Comparison of ENCODE assay signal across 1 cellular context in the genomic region with DNA sequence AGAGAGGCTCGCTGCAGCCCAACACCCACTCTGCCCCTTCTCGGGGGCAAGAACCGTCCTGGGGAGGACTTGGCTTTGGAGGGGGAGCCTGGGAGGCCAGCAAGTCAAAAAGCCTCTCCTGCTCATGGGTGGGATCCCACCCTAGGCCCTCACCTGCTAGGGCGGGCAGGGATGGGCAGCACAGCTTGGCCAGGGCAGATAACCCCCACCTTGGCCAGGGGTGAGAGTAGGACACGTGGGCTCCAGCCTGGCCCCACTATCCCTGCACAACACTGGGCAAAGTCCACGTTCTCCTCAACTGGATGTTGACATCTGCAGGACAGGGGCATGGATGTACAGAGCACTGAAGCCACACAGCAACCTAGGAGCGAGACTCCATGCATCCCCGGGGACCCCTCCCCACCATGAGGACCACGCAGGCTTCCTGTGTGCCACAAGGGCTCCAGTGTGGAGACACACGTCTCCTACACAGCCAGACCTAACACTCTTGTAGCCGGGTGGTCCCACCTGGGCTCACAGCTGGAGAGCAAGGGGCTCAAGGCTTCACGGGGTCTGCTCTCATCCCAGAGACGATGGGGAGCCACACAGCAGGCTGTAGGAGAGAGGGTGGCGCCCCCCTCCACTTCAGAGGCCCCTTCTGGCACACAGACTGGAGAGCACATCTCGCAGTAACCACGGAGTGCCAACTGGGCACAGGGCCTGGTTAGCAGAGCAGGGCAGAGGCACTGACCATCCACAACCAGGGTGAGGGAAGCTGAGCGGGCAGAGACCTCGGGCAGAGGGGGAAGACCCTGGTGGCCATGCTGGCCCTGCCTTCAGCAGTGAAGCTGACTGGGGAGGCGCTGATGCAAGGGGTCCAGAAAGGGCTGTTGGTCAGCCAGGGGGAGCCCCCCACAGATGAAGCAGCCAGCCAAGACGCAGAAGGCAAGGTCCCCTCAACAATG.
TF ChIP-seq lines count a peak whose summit lies in the region.

No MANE protein-coding gene starts in this region.

TF ChIP-seq in WTC11, 78 proteins besides CTCF, POLR2A, EP300 and RAD21 (continued from another document):
- TF ChIP-seq, protein P1, sequence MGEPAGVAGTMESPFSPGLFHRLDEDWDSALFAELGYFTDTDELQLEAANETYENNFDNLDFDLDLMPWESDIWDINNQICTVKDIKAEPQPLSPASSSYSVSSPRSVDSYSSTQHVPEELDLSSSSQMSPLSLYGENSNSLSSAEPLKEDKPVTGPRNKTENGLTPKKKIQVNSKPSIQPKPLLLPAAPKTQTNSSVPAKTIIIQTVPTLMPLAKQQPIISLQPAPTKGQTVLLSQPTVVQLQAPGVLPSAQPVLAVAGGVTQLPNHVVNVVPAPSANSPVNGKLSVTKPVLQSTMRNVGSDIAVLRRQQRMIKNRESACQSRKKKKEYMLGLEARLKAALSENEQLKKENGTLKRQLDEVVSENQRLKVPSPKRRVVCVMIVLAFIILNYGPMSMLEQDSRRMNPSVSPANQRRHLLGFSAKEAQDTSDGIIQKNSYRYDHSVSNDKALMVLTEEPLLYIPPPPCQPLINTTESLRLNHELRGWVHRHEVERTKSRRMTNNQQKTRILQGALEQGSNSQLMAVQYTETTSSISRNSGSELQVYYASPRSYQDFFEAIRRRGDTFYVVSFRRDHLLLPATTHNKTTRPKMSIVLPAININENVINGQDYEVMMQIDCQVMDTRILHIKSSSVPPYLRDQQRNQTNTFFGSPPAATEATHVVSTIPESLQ (CRISPR knock-in tag; IDR thresholded peaks at IDR 0.05), result no peak
- no peak for TF ChIP-seq GTF2I (CRISPR knock-in tag; conservative IDR thresholded peaks at IDR 0.05)
- TF ChIP-seq, protein P2, sequence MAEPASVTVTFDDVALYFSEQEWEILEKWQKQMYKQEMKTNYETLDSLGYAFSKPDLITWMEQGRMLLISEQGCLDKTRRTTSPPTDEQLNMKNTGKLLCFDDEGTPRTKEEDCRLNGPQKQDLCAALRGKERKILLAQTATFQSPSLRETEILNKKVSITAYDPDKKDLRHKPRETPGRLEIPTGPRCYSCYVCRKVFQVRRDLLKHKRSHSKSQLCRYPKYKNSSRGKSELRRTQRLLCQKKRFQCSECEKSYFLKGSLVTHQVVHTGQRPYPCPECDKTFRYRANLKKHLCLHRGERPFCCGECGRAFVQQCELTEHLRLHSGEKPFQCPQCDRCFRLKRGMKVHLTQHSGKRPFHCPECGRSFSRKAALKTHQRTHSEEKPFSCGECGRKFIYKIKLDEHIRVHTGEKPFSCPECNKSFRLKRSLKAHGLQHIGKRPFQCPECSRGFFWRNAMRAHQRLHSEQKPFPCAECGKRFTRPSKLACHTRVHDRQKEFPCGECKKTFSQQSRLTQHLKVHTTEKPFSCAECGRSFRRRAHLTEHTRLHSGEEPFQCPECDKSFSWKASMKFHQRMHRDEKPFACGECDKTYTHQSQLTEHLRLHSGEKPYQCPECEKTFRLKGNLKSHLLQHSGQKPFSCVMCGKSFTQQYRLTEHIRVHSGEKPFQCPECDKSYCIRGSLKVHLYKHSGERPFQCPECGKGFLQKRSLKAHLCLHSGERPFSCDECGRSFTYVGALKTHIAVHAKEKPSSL (CRISPR knock-in tag; conservative IDR thresholded peaks at IDR 0.05), result no peak
- TF ChIP-seq, protein P3, sequence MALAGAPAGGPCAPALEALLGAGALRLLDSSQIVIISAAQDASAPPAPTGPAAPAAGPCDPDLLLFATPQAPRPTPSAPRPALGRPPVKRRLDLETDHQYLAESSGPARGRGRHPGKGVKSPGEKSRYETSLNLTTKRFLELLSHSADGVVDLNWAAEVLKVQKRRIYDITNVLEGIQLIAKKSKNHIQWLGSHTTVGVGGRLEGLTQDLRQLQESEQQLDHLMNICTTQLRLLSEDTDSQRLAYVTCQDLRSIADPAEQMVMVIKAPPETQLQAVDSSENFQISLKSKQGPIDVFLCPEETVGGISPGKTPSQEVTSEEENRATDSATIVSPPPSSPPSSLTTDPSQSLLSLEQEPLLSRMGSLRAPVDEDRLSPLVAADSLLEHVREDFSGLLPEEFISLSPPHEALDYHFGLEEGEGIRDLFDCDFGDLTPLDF (CRISPR knock-in tag; IDR thresholded peaks at IDR 0.05), result no peak
- no peak for TF ChIP-seq ELF4 (CRISPR knock-in tag; IDR thresholded peaks at IDR 0.05; ENCODE audit: low read depth)
- TF ChIP-seq, protein P4, sequence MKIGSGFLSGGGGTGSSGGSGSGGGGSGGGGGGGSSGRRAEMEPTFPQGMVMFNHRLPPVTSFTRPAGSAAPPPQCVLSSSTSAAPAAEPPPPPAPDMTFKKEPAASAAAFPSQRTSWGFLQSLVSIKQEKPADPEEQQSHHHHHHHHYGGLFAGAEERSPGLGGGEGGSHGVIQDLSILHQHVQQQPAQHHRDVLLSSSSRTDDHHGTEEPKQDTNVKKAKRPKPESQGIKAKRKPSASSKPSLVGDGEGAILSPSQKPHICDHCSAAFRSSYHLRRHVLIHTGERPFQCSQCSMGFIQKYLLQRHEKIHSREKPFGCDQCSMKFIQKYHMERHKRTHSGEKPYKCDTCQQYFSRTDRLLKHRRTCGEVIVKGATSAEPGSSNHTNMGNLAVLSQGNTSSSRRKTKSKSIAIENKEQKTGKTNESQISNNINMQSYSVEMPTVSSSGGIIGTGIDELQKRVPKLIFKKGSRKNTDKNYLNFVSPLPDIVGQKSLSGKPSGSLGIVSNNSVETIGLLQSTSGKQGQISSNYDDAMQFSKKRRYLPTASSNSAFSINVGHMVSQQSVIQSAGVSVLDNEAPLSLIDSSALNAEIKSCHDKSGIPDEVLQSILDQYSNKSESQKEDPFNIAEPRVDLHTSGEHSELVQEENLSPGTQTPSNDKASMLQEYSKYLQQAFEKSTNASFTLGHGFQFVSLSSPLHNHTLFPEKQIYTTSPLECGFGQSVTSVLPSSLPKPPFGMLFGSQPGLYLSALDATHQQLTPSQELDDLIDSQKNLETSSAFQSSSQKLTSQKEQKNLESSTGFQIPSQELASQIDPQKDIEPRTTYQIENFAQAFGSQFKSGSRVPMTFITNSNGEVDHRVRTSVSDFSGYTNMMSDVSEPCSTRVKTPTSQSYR (CRISPR knock-in tag; IDR thresholded peaks at IDR 0.05), result no peak
- TF ChIP-seq, protein P5, sequence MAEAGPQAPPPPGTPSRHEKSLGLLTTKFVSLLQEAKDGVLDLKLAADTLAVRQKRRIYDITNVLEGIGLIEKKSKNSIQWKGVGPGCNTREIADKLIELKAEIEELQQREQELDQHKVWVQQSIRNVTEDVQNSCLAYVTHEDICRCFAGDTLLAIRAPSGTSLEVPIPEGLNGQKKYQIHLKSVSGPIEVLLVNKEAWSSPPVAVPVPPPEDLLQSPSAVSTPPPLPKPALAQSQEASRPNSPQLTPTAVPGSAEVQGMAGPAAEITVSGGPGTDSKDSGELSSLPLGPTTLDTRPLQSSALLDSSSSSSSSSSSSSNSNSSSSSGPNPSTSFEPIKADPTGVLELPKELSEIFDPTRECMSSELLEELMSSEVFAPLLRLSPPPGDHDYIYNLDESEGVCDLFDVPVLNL (CRISPR knock-in tag; IDR thresholded peaks at IDR 0.05; ENCODE audit: borderline replicate concordance, low read depth), result no peak
- TF ChIP-seq ATF1 (CRISPR knock-in tag; IDR thresholded peaks at IDR 0.05), result no peak
- TF ChIP-seq SP1 (CRISPR knock-in tag; conservative IDR thresholded peaks at IDR 0.05), result no peak
- TF ChIP-seq, protein P6, sequence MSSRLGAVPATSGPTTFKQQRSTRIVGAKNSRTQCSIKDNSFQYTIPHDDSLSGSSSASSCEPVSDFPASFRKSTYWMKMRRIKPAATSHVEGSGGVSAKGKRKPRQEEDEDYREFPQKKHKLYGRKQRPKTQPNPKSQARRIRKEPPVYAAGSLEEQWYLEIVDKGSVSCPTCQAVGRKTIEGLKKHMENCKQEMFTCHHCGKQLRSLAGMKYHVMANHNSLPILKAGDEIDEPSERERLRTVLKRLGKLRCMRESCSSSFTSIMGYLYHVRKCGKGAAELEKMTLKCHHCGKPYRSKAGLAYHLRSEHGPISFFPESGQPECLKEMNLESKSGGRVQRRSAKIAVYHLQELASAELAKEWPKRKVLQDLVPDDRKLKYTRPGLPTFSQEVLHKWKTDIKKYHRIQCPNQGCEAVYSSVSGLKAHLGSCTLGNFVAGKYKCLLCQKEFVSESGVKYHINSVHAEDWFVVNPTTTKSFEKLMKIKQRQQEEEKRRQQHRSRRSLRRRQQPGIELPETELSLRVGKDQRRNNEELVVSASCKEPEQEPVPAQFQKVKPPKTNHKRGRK (CRISPR knock-in tag; IDR thresholded peaks at IDR 0.05; ENCODE audit: borderline replicate concordance), result no peak
